In genomic region chr7:72019436-72019835, GRCh38 we compare ENCODE assay signal across 5 cellular contexts.
"Had no signal": no experiment of that assay in that cellular context is flagged by ENCODE, and none has a peak within 500 bp of the region (broad histone marks: within the 10 kb centered on the region; RNA-seq: fewer than 3 reads in every experiment).

No MANE protein-coding gene starts in this region.

- H3K27ac Mint-ChIP-seq: IgD-negative memory B cell had no signal

- ATAC-seq: HepG2, K562 had no signal

- H3K27me3 Mint-ChIP-seq: IgD-negative memory B cell had no signal

- H3K27ac ChIP-seq: HL-60 had no signal

- H3K36me3 Mint-ChIP-seq: IgD-negative memory B cell had no signal

- H3K4me3 Mint-ChIP-seq: IgD-negative memory B cell had no signal

- H3K4me3 ChIP-seq: K562 had no signal

- DNase-seq: IMR-90 had no signal
